Comparison of ENCODE assay signal across 26 cellular contexts in the genomic region with DNA sequence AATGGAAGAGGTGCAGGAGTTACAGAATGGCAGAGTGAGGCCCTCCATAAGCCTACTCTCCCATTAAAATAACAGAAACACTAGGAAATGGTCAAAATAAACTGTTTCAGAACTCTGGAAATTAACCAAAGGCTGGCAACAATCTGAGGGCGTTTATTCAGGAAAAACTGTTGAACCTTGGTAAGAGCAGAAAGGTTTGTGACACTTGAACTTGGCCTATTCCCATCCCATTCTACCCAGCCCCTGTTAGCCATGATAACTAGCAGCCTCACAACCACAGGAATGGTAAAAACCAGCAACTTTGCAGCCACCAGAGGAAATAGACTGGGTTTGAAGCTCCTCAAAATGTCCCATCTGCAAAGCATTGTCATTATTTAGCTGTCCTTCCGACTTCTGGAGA.
"Had no signal": no experiment of that assay in that cellular context is flagged by ENCODE, and none has a peak within 500 bp of the region (broad histone marks: within the 10 kb centered on the region; RNA-seq: fewer than 3 reads in every experiment).

No MANE protein-coding gene starts in this region.

- H3K36me3 ChIP-seq: left lung, lower lobe of right lung, right atrium auricular region, right lobe of liver, stomach, suprapubic skin, thoracic aorta, tibial nerve, uterus had no signal

- H3K27me3 ChIP-seq: hepatocyte, left lung, right atrium auricular region, right lobe of liver, stomach, suprapubic skin, tibial nerve, uterus had no signal

- H3K27ac Mint-ChIP-seq: naive thymus-derived CD8-positive, alpha-beta T cell; stimulated activated naive B cell treated with anti-CD40 and anti-IgM and Interleukin-4, amounts not matched to agents 10 μg/mL and 1 μg/mL and 100 μg/mL, for 72 hours; type B pancreatic cell had no signal

- H3K9me3 ChIP-seq: left lung, lower lobe of right lung, right atrium auricular region, right lobe of liver, stomach, suprapubic skin, thoracic aorta, tibial nerve, uterus had no signal

- H3K9me3 Mint-ChIP-seq: naive thymus-derived CD8-positive, alpha-beta T cell; nephron; neural crest cell; stimulated activated naive B cell treated with anti-CD40 and anti-IgM and Interleukin-4, amounts not matched to agents 10 μg/mL and 1 μg/mL and 100 μg/mL, for 72 hours; type B pancreatic cell had no signal

- H3K4me3 Mint-ChIP-seq: naive thymus-derived CD8-positive, alpha-beta T cell; nephron; neural crest cell; stimulated activated naive B cell treated with anti-CD40 and anti-IgM and Interleukin-4, amounts not matched to agents 10 μg/mL and 1 μg/mL and 100 μg/mL, for 72 hours; type B pancreatic cell had no signal

- ATAC-seq: left cardiac atrium; left lung; lower lobe of right lung; naive thymus-derived CD8-positive, alpha-beta T cell; right lobe of liver; stimulated activated naive B cell treated with anti-CD40 and anti-IgM and Interleukin-4, amounts not matched to agents 10 μg/mL and 1 μg/mL and 100 μg/mL, for 72 hours; stimulated activated naive CD8-positive, alpha-beta T cell treated with anti-CD3 and anti-CD28 coated beads, Interleukin-15, Interleukin-2, amounts not matched to agents 100 U/mL and 50 U/mL, for 24 hours had no signal

- H3K4me3 ChIP-seq: hepatocyte, left lung, lower lobe of right lung, right atrium auricular region, right lobe of liver, stomach, suprapubic skin, thoracic aorta, tibial nerve, uterus had no signal

- H3K27ac ChIP-seq: hepatocyte, lower lobe of right lung, parathyroid adenoma, right atrium auricular region, right lobe of liver, stomach, suprapubic skin, thoracic aorta, uterus had no signal

- H3K36me3 Mint-ChIP-seq: naive thymus-derived CD8-positive, alpha-beta T cell; stimulated activated naive B cell treated with anti-CD40 and anti-IgM and Interleukin-4, amounts not matched to agents 10 μg/mL and 1 μg/mL and 100 μg/mL, for 72 hours; type B pancreatic cell had no signal

- DNase-seq: kidney glomerular epithelial cell; left cardiac atrium; left lung; lower lobe of right lung; mammary epithelial cell; mesenchymal stem cell; naive thymus-derived CD8-positive, alpha-beta T cell; occipital lobe; right lobe of liver; stimulated activated CD4-positive, alpha-beta T cell treated with anti-CD3 and anti-CD28 coated beads, Interleukin-12 subunit alpha, Interleukin-12 subunit beta, amount 100 ng/mL, for 4 hours; stimulated activated CD4-positive, alpha-beta T cell treated with anti-CD3 and anti-CD28 coated beads, Interleukin-15, amount 100 ng/mL, for 24 hours; stimulated activated CD4-positive, alpha-beta T cell treated with anti-CD3 and anti-CD28 coated beads, Interleukin-2, amount 100 ng/mL, for 24 hours; stimulated activated CD4-positive, alpha-beta T cell treated with anti-CD3 and anti-CD28 coated beads, Interleukin-4, amount 100 ng/mL, for 1 hour; stimulated activated naive B cell treated with anti-CD40 and anti-IgM and Interleukin-4, amounts not matched to agents 10 μg/mL and 1 μg/mL and 100 μg/mL, for 72 hours; stimulated activated naive CD8-positive, alpha-beta T cell treated with anti-CD3 and anti-CD28 coated beads, Interleukin-15, Interleukin-2, amounts not matched to agents 100 U/mL and 50 U/mL, for 24 hours; stomach; uterus had no signal

- H3K27me3 Mint-ChIP-seq: naive thymus-derived CD8-positive, alpha-beta T cell; stimulated activated naive B cell treated with anti-CD40 and anti-IgM and Interleukin-4, amounts not matched to agents 10 μg/mL and 1 μg/mL and 100 μg/mL, for 72 hours; type B pancreatic cell had no signal

- H3K4me1 ChIP-seq: uterus had no signal
